In the genomic region with DNA sequence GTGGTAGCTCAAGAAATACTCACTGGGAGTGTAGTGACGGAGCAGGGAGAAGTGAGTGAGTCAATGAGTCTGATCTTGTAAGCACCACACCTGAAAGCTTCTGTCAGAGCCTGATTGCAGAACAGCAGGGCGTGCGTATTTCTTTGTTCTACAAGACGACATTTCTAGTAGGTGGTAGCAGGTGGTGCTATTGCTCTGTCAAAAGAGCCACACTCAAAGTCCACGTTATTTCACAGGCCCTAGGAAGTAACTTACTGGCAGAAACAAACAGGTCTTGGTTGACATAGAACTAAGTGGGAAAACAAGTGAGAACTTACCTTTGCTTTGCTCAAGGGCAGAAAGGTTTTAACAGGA, we compare ENCODE assay signal across 1 cellular context.
TF ChIP-seq lines count a peak whose summit lies in the region.

No MANE protein-coding gene starts in this region.

TF ChIP-seq in K562, 482 proteins besides CTCF, POLR2A, EP300 and RAD21 (continued from another document):
- peak; percentile 22; the same call in 1 of the 2 replicates for TF ChIP-seq CC2D1A (IDR thresholded peaks at IDR 0.05)
- TF ChIP-seq, protein P1, sequence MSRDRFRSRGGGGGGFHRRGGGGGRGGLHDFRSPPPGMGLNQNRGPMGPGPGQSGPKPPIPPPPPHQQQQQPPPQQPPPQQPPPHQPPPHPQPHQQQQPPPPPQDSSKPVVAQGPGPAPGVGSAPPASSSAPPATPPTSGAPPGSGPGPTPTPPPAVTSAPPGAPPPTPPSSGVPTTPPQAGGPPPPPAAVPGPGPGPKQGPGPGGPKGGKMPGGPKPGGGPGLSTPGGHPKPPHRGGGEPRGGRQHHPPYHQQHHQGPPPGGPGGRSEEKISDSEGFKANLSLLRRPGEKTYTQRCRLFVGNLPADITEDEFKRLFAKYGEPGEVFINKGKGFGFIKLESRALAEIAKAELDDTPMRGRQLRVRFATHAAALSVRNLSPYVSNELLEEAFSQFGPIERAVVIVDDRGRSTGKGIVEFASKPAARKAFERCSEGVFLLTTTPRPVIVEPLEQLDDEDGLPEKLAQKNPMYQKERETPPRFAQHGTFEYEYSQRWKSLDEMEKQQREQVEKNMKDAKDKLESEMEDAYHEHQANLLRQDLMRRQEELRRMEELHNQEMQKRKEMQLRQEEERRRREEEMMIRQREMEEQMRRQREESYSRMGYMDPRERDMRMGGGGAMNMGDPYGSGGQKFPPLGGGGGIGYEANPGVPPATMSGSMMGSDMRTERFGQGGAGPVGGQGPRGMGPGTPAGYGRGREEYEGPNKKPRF (IDR thresholded peaks at IDR 0.05; ENCODE audit: low read depth, low read length), result no peak
- TF ChIP-seq, protein P2, sequence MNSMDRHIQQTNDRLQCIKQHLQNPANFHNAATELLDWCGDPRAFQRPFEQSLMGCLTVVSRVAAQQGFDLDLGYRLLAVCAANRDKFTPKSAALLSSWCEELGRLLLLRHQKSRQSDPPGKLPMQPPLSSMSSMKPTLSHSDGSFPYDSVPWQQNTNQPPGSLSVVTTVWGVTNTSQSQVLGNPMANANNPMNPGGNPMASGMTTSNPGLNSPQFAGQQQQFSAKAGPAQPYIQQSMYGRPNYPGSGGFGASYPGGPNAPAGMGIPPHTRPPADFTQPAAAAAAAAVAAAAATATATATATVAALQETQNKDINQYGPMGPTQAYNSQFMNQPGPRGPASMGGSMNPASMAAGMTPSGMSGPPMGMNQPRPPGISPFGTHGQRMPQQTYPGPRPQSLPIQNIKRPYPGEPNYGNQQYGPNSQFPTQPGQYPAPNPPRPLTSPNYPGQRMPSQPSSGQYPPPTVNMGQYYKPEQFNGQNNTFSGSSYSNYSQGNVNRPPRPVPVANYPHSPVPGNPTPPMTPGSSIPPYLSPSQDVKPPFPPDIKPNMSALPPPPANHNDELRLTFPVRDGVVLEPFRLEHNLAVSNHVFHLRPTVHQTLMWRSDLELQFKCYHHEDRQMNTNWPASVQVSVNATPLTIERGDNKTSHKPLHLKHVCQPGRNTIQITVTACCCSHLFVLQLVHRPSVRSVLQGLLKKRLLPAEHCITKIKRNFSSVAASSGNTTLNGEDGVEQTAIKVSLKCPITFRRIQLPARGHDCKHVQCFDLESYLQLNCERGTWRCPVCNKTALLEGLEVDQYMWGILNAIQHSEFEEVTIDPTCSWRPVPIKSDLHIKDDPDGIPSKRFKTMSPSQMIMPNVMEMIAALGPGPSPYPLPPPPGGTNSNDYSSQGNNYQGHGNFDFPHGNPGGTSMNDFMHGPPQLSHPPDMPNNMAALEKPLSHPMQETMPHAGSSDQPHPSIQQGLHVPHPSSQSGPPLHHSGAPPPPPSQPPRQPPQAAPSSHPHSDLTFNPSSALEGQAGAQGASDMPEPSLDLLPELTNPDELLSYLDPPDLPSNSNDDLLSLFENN (IDR thresholded peaks at IDR 0.05; ENCODE audit: low read depth in 2 of 2, low read length in 2 of 2), result 0 out of 4 replicates have a peak, but pooled peaks of 1 of the 2 experiments have one; percentile 35
- TF ChIP-seq, protein P3, sequence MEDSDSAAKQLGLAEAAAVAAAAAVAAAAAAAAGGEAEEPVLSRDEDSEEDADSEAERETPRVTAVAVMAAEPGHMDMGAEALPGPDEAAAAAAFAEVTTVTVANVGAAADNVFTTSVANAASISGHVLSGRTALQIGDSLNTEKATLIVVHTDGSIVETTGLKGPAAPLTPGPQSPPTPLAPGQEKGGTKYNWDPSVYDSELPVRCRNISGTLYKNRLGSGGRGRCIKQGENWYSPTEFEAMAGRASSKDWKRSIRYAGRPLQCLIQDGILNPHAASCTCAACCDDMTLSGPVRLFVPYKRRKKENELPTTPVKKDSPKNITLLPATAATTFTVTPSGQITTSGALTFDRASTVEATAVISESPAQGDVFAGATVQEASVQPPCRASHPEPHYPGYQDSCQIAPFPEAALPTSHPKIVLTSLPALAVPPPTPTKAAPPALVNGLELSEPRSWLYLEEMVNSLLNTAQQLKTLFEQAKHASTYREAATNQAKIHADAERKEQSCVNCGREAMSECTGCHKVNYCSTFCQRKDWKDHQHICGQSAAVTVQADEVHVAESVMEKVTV (CRISPR knock-in tag; IDR thresholded peaks at IDR 0.05), result peak; percentile 73
- no peak for TF ChIP-seq ZNF696 (CRISPR knock-in tag; conservative IDR thresholded peaks at IDR 0.05)
- TF ChIP-seq NFIC (IDR thresholded peaks at IDR 0.05), result 0 out of 2 replicates have a peak, but pooled peaks have one; percentile 3
- 0 out of 2 replicates have a peak, but pooled peaks have one; percentile 26 for TF ChIP-seq MYC (IDR thresholded peaks at IDR 0.05; ENCODE audit: low read depth, low read length)
- TF ChIP-seq MYC (CRISPR knock-in tag; IDR thresholded peaks at IDR 0.05; ENCODE audit: borderline replicate concordance, low read depth), result no peak
- TF ChIP-seq CBFA2T2 (conservative IDR thresholded peaks at IDR 0.05), result peak; percentile 65
- TF ChIP-seq KAT7 (CRISPR knock-in tag; IDR thresholded peaks at IDR 0.05; ENCODE audit: borderline replicate concordance), result 0 out of 2 replicates have a peak, but pooled peaks have one; percentile 20
- no peak for TF ChIP-seq WHSC1 (IDR thresholded peaks at IDR 0.05; ENCODE audit: low read length)
- TF ChIP-seq THRAP3 (IDR thresholded peaks at IDR 0.05; ENCODE audit: borderline replicate concordance), result no peak
- TF ChIP-seq BHLHE40 (IDR thresholded peaks at IDR 0.05; ENCODE audit: low read length), result peak; percentile 54
- peak; percentile 82 for TF ChIP-seq SOX6 (IDR thresholded peaks at IDR 0.05)
- TF ChIP-seq, protein P4, sequence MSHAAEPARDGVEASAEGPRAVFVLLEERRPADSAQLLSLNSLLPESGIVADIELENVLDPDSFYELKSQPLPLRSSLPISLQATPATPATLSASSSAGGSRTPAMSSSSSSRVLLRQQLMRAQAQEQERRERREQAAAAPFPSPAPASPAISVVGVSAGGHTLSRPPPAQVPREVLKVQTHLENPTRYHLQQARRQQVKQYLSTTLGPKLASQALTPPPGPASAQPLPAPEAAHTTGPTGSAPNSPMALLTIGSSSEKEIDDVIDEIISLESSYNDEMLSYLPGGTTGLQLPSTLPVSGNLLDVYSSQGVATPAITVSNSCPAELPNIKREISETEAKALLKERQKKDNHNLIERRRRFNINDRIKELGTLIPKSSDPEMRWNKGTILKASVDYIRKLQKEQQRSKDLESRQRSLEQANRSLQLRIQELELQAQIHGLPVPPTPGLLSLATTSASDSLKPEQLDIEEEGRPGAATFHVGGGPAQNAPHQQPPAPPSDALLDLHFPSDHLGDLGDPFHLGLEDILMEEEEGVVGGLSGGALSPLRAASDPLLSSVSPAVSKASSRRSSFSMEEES (CRISPR knock-in tag; IDR thresholded peaks at IDR 0.05), result no peak
- TF ChIP-seq POLR2AphosphoS5 (IDR thresholded peaks at IDR 0.05; ENCODE audit: control insufficient read depth, insufficient read depth, low read depth, low read length), result peak; percentile 60; the same call in 1 of the 2 replicates
- TF ChIP-seq SMC3 (conservative IDR thresholded peaks at IDR 0.05; ENCODE audit: insufficient read depth, low read depth, low read length), result peak; percentile 69
- peak; percentile 53 for TF ChIP-seq CEBPB (tag; IDR thresholded peaks at IDR 0.05)
- TF ChIP-seq STAT5A (IDR thresholded peaks at IDR 0.05; ENCODE audit: borderline replicate concordance, low read length), result peak; percentile 61; the same call in 1 of the 2 replicates
- no peak for TF ChIP-seq NR2C1 (IDR thresholded peaks at IDR 0.05)
- TF ChIP-seq NR2C1 (tag; IDR thresholded peaks at IDR 0.05), result no peak
- no peak for TF ChIP-seq MTA1 (IDR thresholded peaks at IDR 0.05; ENCODE audit: borderline replicate concordance)
- TF ChIP-seq, protein P5, sequence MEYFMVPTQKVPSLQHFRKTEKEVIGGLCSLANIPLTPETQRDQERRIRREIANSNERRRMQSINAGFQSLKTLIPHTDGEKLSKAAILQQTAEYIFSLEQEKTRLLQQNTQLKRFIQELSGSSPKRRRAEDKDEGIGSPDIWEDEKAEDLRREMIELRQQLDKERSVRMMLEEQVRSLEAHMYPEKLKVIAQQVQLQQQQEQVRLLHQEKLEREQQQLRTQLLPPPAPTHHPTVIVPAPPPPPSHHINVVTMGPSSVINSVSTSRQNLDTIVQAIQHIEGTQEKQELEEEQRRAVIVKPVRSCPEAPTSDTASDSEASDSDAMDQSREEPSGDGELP (CRISPR knock-in tag; IDR thresholded peaks at IDR 0.05; ENCODE audit: borderline replicate concordance), result 0 out of 2 replicates have a peak, but pooled peaks have one; percentile 16
